ENCODE assay signal across 25 cellular contexts in genomic region chr2:50207881-50208280, GRCh38.
"Had no signal": no experiment of that assay in that cellular context is flagged by ENCODE, and none has a peak within 500 bp of the region (broad histone marks: within the 10 kb centered on the region; RNA-seq: fewer than 3 reads in every experiment).

No MANE protein-coding gene starts in this region.

- H3K4me3 Mint-ChIP-seq: activated CD4-positive, alpha-beta memory T cell treated with anti-CD3 and anti-CD28 coated beads, Interleukin-2, amount 10 ng/mL, durations not matched to agents 7 days and 5 days; activated CD4-positive, alpha-beta T cell treated with anti-CD3 and anti-CD28 coated beads, Interleukin-2, amount 10 ng/mL, durations not matched to agents 7 days and 5 days; activated naive CD4-positive, alpha-beta T cell treated with anti-CD3 and anti-CD28 coated beads, Interleukin-2, amount 10 ng/mL, durations not matched to agents 7 days and 5 days; activated naive CD8-positive, alpha-beta T cell treated with anti-CD3 and anti-CD28 coated beads, Interleukin-2, amount 10 ng/mL, durations not matched to agents 7 days and 5 days; activated T-cell treated with anti-CD3 and anti-CD28 coated beads, Interleukin-2, amount 50 U/mL, for 24 hours; activated T-cell treated with anti-CD3 and anti-CD28 coated beads, Interleukin-2, amount 50 U/mL, for 72 hours; dendritic cell treated with granulocyte-macrophage colony-stimulating factor and Interleukin-4, amounts not matched to agents 40 ng/mL and 50 ng/mL, for 4 days; endodermal cell; WTC11 had no signal

- H3K9me3 Mint-ChIP-seq: activated CD4-positive, alpha-beta memory T cell treated with anti-CD3 and anti-CD28 coated beads, Interleukin-2, amount 10 ng/mL, durations not matched to agents 7 days and 5 days; activated CD4-positive, alpha-beta T cell treated with anti-CD3 and anti-CD28 coated beads, Interleukin-2, amount 10 ng/mL, durations not matched to agents 7 days and 5 days; activated naive CD4-positive, alpha-beta T cell treated with anti-CD3 and anti-CD28 coated beads, Interleukin-2, amount 10 ng/mL, durations not matched to agents 7 days and 5 days; activated naive CD4-positive, alpha-beta T cell treated with anti-CD3 and anti-CD28 coated beads, Interleukin-2, amount 50 U/mL, for 72 hours; activated naive CD8-positive, alpha-beta T cell treated with anti-CD3 and anti-CD28 coated beads, Interleukin-2, amount 10 ng/mL, durations not matched to agents 7 days and 5 days; activated T-cell treated with anti-CD3 and anti-CD28 coated beads, Interleukin-2, amount 50 U/mL, for 72 hours; dendritic cell treated with granulocyte-macrophage colony-stimulating factor and Interleukin-4, amounts not matched to agents 40 ng/mL and 50 ng/mL, for 4 days; endodermal cell; WTC11 had no signal

- H3K4me3 ChIP-seq: coronary artery, dorsolateral prefrontal cortex had no signal

- ATAC-seq: activated naive CD4-positive, alpha-beta T cell treated with anti-CD3 and anti-CD28 coated beads, Interleukin-2, amount 50 U/mL, for 72 hours; activated T-cell treated with anti-CD3 and anti-CD28 coated beads, Interleukin-2, amount 50 U/mL, for 72 hours; esophagus mucosa; WTC11 had no signal

- H3K27ac Mint-ChIP-seq: activated CD4-positive, alpha-beta memory T cell treated with anti-CD3 and anti-CD28 coated beads, Interleukin-2, amount 10 ng/mL, durations not matched to agents 7 days and 5 days; activated CD4-positive, alpha-beta T cell treated with anti-CD3 and anti-CD28 coated beads, Interleukin-2, amount 10 ng/mL, durations not matched to agents 7 days and 5 days; activated naive CD4-positive, alpha-beta T cell treated with anti-CD3 and anti-CD28 coated beads, Interleukin-2, amount 10 ng/mL, durations not matched to agents 7 days and 5 days; activated naive CD4-positive, alpha-beta T cell treated with anti-CD3 and anti-CD28 coated beads, Interleukin-2, amount 50 U/mL, for 72 hours; activated naive CD8-positive, alpha-beta T cell treated with anti-CD3 and anti-CD28 coated beads, Interleukin-2, amount 10 ng/mL, durations not matched to agents 7 days and 5 days; activated T-cell treated with anti-CD3 and anti-CD28 coated beads, Interleukin-2, amount 50 U/mL, for 24 hours; activated T-cell treated with anti-CD3 and anti-CD28 coated beads, Interleukin-2, amount 50 U/mL, for 72 hours; dendritic cell treated with granulocyte-macrophage colony-stimulating factor and Interleukin-4, amounts not matched to agents 40 ng/mL and 50 ng/mL, for 4 days; endodermal cell; WTC11 had no signal

- DNase-seq: activated CD4-positive, alpha-beta memory T cell treated with anti-CD3 and anti-CD28 coated beads, Interleukin-2, amount 10 ng/mL, durations not matched to agents 7 days and 5 days; activated CD4-positive, alpha-beta T cell treated with anti-CD3 and anti-CD28 coated beads for 1 hour; activated CD4-positive, alpha-beta T cell treated with anti-CD3 and anti-CD28 coated beads for 4 hours; activated CD4-positive, alpha-beta T cell treated with anti-CD3 and anti-CD28 coated beads, Interleukin-2, amount 10 ng/mL, durations not matched to agents 7 days and 5 days; activated CD4-positive, alpha-beta T cell treated with anti-CD3 and anti-CD28 coated beads, Interleukin-2, amount 50 U/mL, for 4 hours; activated CD8-positive, alpha-beta memory T cell treated with anti-CD3 and anti-CD28 coated beads, Interleukin-2, amount 50 U/mL, for 48 hours; activated gamma-delta T cell; activated naive CD4-positive, alpha-beta T cell; activated naive CD4-positive, alpha-beta T cell treated with anti-CD3 and anti-CD28 coated beads, Interleukin-2, amount 10 ng/mL, durations not matched to agents 7 days and 5 days; activated naive CD8-positive, alpha-beta T cell treated with anti-CD3 and anti-CD28 coated beads, Interleukin-2, amount 10 ng/mL, durations not matched to agents 7 days and 5 days; activated T-cell treated with anti-CD3 and anti-CD28 coated beads for 4 hours; activated T-cell treated with anti-CD3 and anti-CD28 coated beads, Interleukin-2, amount 50 U/mL, for 24 hours; activated T-cell treated with anti-CD3 and anti-CD28 coated beads, Interleukin-2, amount 50 U/mL, for 72 hours; effector memory CD4-positive, alpha-beta T cell; endodermal cell; foreskin fibroblast; glutamatergic neuron; T-helper 2 cell had no signal

- H3K36me3 Mint-ChIP-seq: activated naive CD4-positive, alpha-beta T cell treated with anti-CD3 and anti-CD28 coated beads, Interleukin-2, amount 10 ng/mL, durations not matched to agents 7 days and 5 days; activated naive CD4-positive, alpha-beta T cell treated with anti-CD3 and anti-CD28 coated beads, Interleukin-2, amount 50 U/mL, for 72 hours; activated naive CD8-positive, alpha-beta T cell treated with anti-CD3 and anti-CD28 coated beads, Interleukin-2, amount 10 ng/mL, durations not matched to agents 7 days and 5 days; WTC11 had no signal

- H3K27ac ChIP-seq: coronary artery, dorsolateral prefrontal cortex, VCaP had no signal

- H3K27me3 ChIP-seq: dorsolateral prefrontal cortex had no signal

- H3K27me3 Mint-ChIP-seq: activated CD4-positive, alpha-beta memory T cell treated with anti-CD3 and anti-CD28 coated beads, Interleukin-2, amount 10 ng/mL, durations not matched to agents 7 days and 5 days; activated CD4-positive, alpha-beta T cell treated with anti-CD3 and anti-CD28 coated beads, Interleukin-2, amount 10 ng/mL, durations not matched to agents 7 days and 5 days; activated naive CD4-positive, alpha-beta T cell treated with anti-CD3 and anti-CD28 coated beads, Interleukin-2, amount 10 ng/mL, durations not matched to agents 7 days and 5 days; activated naive CD8-positive, alpha-beta T cell treated with anti-CD3 and anti-CD28 coated beads, Interleukin-2, amount 10 ng/mL, durations not matched to agents 7 days and 5 days; activated T-cell treated with anti-CD3 and anti-CD28 coated beads, Interleukin-2, amount 50 U/mL, for 24 hours; dendritic cell treated with granulocyte-macrophage colony-stimulating factor and Interleukin-4, amounts not matched to agents 40 ng/mL and 50 ng/mL, for 4 days had no signal

- H3K4me1 Mint-ChIP-seq: activated CD4-positive, alpha-beta memory T cell treated with anti-CD3 and anti-CD28 coated beads, Interleukin-2, amount 10 ng/mL, durations not matched to agents 7 days and 5 days; activated CD4-positive, alpha-beta T cell treated with anti-CD3 and anti-CD28 coated beads, Interleukin-2, amount 10 ng/mL, durations not matched to agents 7 days and 5 days; activated naive CD4-positive, alpha-beta T cell treated with anti-CD3 and anti-CD28 coated beads, Interleukin-2, amount 10 ng/mL, durations not matched to agents 7 days and 5 days; activated naive CD8-positive, alpha-beta T cell treated with anti-CD3 and anti-CD28 coated beads, Interleukin-2, amount 10 ng/mL, durations not matched to agents 7 days and 5 days; endodermal cell; WTC11 had no signal
